Comparison of ENCODE assay signal across 8 cellular contexts in genomic region chr15:34338347-34338746, GRCh38. TPM values are rescaled to one million over a fixed set of nuclear protein-coding genes. Genes with fewer than 3 reads are reported as not detected.
A peak's percentile ranks its signal among the peaks of the same experiment; 100 is the strongest.
DNase-seq lines count a peak whose midpoint lies in the region; ATAC-seq and TF ChIP-seq lines count a peak whose summit lies in the region.

No MANE protein-coding gene starts in this region.

- in situ Hi-C loops in ACHN (cut with HindIII; ENCODE audit: low pct_ligation_motif_present, low pct_unique_long_range_greater_than_20kb, low sequenced_read_pairs) = no loop called here

- POLR2A ChIA-PET in RWPE1 (lab: Yijun Ruan, JAX; ENCODE audit: low non-redundant PET) = interaction anchor here (0.6 to 1.3 kb wide), 2 partner anchors 12 to 28 kb away, joined by 4 read pairs; no protein-coding TSS in a partner anchor

- no peak for TF ChIP-seq POLR2A in esophagus muscularis mucosa (IDR thresholded peaks at IDR 0.05; ENCODE audit: low read depth)
- TF ChIP-seq POLR2A in prostate gland (IDR thresholded peaks at IDR 0.05) = no peak

- H3K4me1 ChIP-seq in esophagus muscularis mucosa (peaks cover 36 to 63% (median 50%) of the 10 kb centered on the region in 4 donors), prostate gland (replicated peaks) (peaks cover 5% of the 10 kb centered on the region)

- intact Hi-C loops in esophagus muscularis mucosa (cut with DNase I) (loop anchor here (10.0 kb wide), 1 partner anchor 234 kb away; the partner anchor contains the start of genes EMC7 and PGBD4), prostate gland (cut with DNase I) (loop anchor here (5.0 kb wide), 1 partner anchor 99 kb away; the partner anchor contains the start of gene GOLGA8A)

- peaks cover 0 to 30% (median 7%) of the 10 kb centered on the region in 4 donors for H3K36me3 ChIP-seq in esophagus muscularis mucosa
- H3K36me3 ChIP-seq in prostate gland = no peaks in the 10 kb centered on the region

- H3K4me3 ChIP-seq in GM08714 (ENCODE audit: low read length) = peak overlapping the region; percentile 27; the same call in 1 of the 2 replicates
- H3K4me3 ChIP-seq in esophagus muscularis mucosa = peak overlapping the region; percentile 78 to 97 (median 88)
- H3K4me3 ChIP-seq in prostate gland = peak overlapping the region; percentile 75 to 90

- TF ChIP-seq EP300 in esophagus muscularis mucosa (IDR thresholded peaks at IDR 0.05) = no peak

- H3K27ac ChIP-seq in RWPE1 = peak overlapping the region; percentile 80
- H3K27ac ChIP-seq in esophagus muscularis mucosa (replicated peaks in 1 of 4) = peak overlapping the region; percentile 82 to 90 (median 88)
- H3K27ac ChIP-seq in prostate gland = peak overlapping the region; percentile 79 to 84

- ATAC-seq in HG03469 (IDR thresholded peaks at IDR 0.05; ENCODE audit: unreplicated experiment) (no peak), HG03175 (IDR thresholded peaks at IDR 0.05; ENCODE audit: unreplicated experiment) (no peak), GM19035 (IDR thresholded peaks at IDR 0.05; ENCODE audit: unreplicated experiment) (no peak)

- WGBS in esophagus muscularis mucosa = 70% methylated on average over 16 of the region's 16 CpGs
- WGBS in prostate gland = 74% methylated on average over 16 of the region's 16 CpGs

- CTCF ChIA-PET in RWPE1 (lab: Yijun Ruan, JAX) = no interaction called here

- H3K9me3 ChIP-seq in esophagus muscularis mucosa = no peaks in the 10 kb centered on the region
- no peaks in the 10 kb centered on the region for H3K9me3 ChIP-seq in prostate gland

- TF ChIP-seq CTCF in RWPE1 (conservative IDR thresholded peaks at IDR 0.05; ENCODE audit: low read depth) = no peak
- no peak for TF ChIP-seq CTCF in esophagus muscularis mucosa (IDR thresholded peaks at IDR 0.05)
- no peak for TF ChIP-seq CTCF in prostate gland (IDR thresholded peaks at IDR 0.05)

- no peaks in the 10 kb centered on the region for H3K27me3 ChIP-seq in esophagus muscularis mucosa
- no peaks in the 10 kb centered on the region for H3K27me3 ChIP-seq in prostate gland (replicated peaks; ENCODE audit: insufficient read depth)

- no peak for DNase-seq in RWPE1 (ENCODE audit: low spot score)
- DNase-seq in esophagus muscularis mucosa (ENCODE audit: extremely low spot score) = no peak
- no peak for DNase-seq in prostate gland (ENCODE audit: low spot score)
- DNase-seq in ACHN = no peak

RNA-seq across cellular contexts. Expression of gene SLC12A6, which starts 0.8 kb away (rescaled TPM):
- 10 to 100 TPM; 16.1 to 21.4 (median 16.3) TPM for total RNA-seq in esophagus muscularis mucosa
- 10 to 100 TPM; 10.2 to 36.8 TPM for total RNA-seq in prostate gland

RNA-seq across cellular contexts. Expression of gene NOP10, which starts 4.6 kb away (rescaled TPM):
- total RNA-seq in esophagus muscularis mucosa (100 to 1,000 TPM in 3 of 4 donors, 10 to 100 TPM in 1; 78.5 to 136 (median 116) TPM), prostate gland (100 to 1,000 TPM; 130 to 141 TPM)

RNA-seq across cellular contexts. Expression of gene NUTM1, which starts 4.8 kb away (rescaled TPM):
- not detected for total RNA-seq in esophagus muscularis mucosa
- total RNA-seq in prostate gland = 1 to 10 TPM in 1 of 2 donors, not detected in 1; 6.9 TPM

RNA-seq across cellular contexts. Expression of gene LPCAT4, which starts 28.6 kb away (rescaled TPM):
- 10 to 100 TPM in 2 of 4 donors, 1 to 10 TPM in 2; 7.5 to 14.9 (median 11.5) TPM for total RNA-seq in esophagus muscularis mucosa
- total RNA-seq in prostate gland = 10 to 100 TPM; 12.5 to 13.1 TPM

Comparison
In these comparisons a context has a peak if more than half of its experiments do, and no peak if none do; other contexts are left out.
1. H3K4me3 ChIP-seq: peak in every context shown above with its lines; median percentile 88 in esophagus muscularis mucosa; 82 in prostate gland; 27 in GM08714.